ENCODE assay signal across 19 cellular contexts in genomic region chr1:212738330-212738729, GRCh38. TPM values are rescaled to one million over a fixed set of nuclear protein-coding genes. Genes with fewer than 3 reads are reported as not detected.
A peak's percentile ranks its signal among the peaks of the same experiment; 100 is the strongest.
DNase-seq lines count a peak whose midpoint lies in the region; ATAC-seq and TF ChIP-seq lines count a peak whose summit lies in the region.
"Had no signal": no experiment of that assay in that cellular context is flagged by ENCODE, and none has a peak within 500 bp of the region (broad histone marks: within the 10 kb centered on the region; RNA-seq: fewer than 3 reads in every experiment).

No MANE protein-coding gene starts in this region.

- H3K27me3 ChIP-seq in A673 (replicated peaks; ENCODE audit: insufficient read depth, low read depth, low read length, poor library complexity), result no peaks in the 10 kb centered on the region
- H3K27me3 ChIP-seq: left lung, testis had no signal

- CTCF ChIA-PET in activated CD8-positive, alpha-beta T cell treated with anti-CD3 and anti-CD28 coated beads, Interleukin-2, amount 10 ng/mL, durations not matched to agents 7 days and 5 days (lab: Charles Lee), result interaction anchor here (0.8 to 2.5 kb wide), 5 partner anchors 9 to 209 kb away, joined by 3 to 17 read pairs (median 5); no protein-coding TSS in a partner anchor
- CTCF ChIA-PET in A673 (lab: Charles Lee), result no interaction called here

- no peaks in the 10 kb centered on the region for H3K36me3 ChIP-seq in A673 (ENCODE audit: insufficient read depth, low read length, poor library complexity, severe bottlenecking)

- intact Hi-C loops in A673 (cut with micrococcal nuclease; ENCODE audit: unreplicated experiment), result no loop called here

- no peaks in the 10 kb centered on the region for H3K27me3 Mint-ChIP-seq in activated T-cell treated with anti-CD3 and anti-CD28 coated beads, Interleukin-2, amount 50 U/mL, for 24 hours
- no peaks in the 10 kb centered on the region for H3K27me3 Mint-ChIP-seq in activated CD8-positive, alpha-beta T cell treated with anti-CD3 and anti-CD28 coated beads, Interleukin-2, amount 10 ng/mL, durations not matched to agents 7 days and 5 days (ENCODE audit: low read depth)

- H3K4me1 ChIP-seq in A673 (ENCODE audit: insufficient read depth, low read length, poor library complexity, severe bottlenecking), result peaks cover 10% of the 10 kb centered on the region
- H3K4me1 ChIP-seq: left lung, testis had no signal

- no peak overlapping the region for H3K4me3 ChIP-seq in A673 (ENCODE audit: low read depth, low read length, poor library complexity, severe bottlenecking)
- H3K4me3 ChIP-seq: left lung, smooth muscle cell, testis had no signal

- H3K9me3 Mint-ChIP-seq in activated T-cell treated with anti-CD3 and anti-CD28 coated beads, Interleukin-2, amount 50 U/mL, for 24 hours, result peaks cover 7% of the 10 kb centered on the region
- H3K9me3 Mint-ChIP-seq in activated CD8-positive, alpha-beta T cell treated with anti-CD3 and anti-CD28 coated beads, Interleukin-2, amount 10 ng/mL, durations not matched to agents 7 days and 5 days (ENCODE audit: insufficient read depth), result peaks cover 15% of the 10 kb centered on the region
- H3K9me3 Mint-ChIP-seq: H9 had no signal

- peak overlapping the region; percentile 90 for H3K27ac Mint-ChIP-seq in activated T-cell treated with anti-CD3 and anti-CD28 coated beads, Interleukin-2, amount 50 U/mL, for 24 hours
- peak overlapping the region; percentile 69 for H3K27ac Mint-ChIP-seq in activated CD8-positive, alpha-beta T cell treated with anti-CD3 and anti-CD28 coated beads, Interleukin-2, amount 10 ng/mL, durations not matched to agents 7 days and 5 days
- H3K27ac Mint-ChIP-seq: CD14-positive monocyte had no signal

- POLR2A ChIA-PET in activated CD8-positive, alpha-beta T cell treated with anti-CD3 and anti-CD28 coated beads, Interleukin-2, amount 10 ng/mL, durations not matched to agents 7 days and 5 days (lab: Charles Lee), result interaction anchor here (0.9 to 1.5 kb wide), 3 partner anchors 10 to 38 kb away, joined by 3 to 5 read pairs (median 4); no protein-coding TSS in a partner anchor
- POLR2A ChIA-PET in A673 (lab: Charles Lee; ENCODE audit: low non-redundant PET), result no interaction called here

- TF ChIP-seq CTCF in A673 (conservative IDR thresholded peaks at IDR 0.05; ENCODE audit: low read depth, low read length), result no peak

- H3K36me3 Mint-ChIP-seq in activated T-cell treated with anti-CD3 and anti-CD28 coated beads, Interleukin-2, amount 50 U/mL, for 24 hours (ENCODE audit: low read depth), result peaks cover 47% of the 10 kb centered on the region
- H3K36me3 Mint-ChIP-seq in activated CD8-positive, alpha-beta T cell treated with anti-CD3 and anti-CD28 coated beads, Interleukin-2, amount 10 ng/mL, durations not matched to agents 7 days and 5 days (ENCODE audit: low read depth), result peaks cover 39% of the 10 kb centered on the region

- no TSS peak for BruUV-seq in A673 (replicated peaks; lab: Mats Ljungman, UMichigan)

- peak; percentile 53 for ATAC-seq in activated CD8-positive, alpha-beta T cell treated with anti-CD3 and anti-CD28 coated beads, Interleukin-2, amount 10 ng/mL, durations not matched to agents 7 days and 5 days
- peak; percentile 36 for ATAC-seq in stimulated activated naive CD8-positive, alpha-beta T cell treated with anti-CD3 and anti-CD28 coated beads, Interleukin-15, Interleukin-2, amounts not matched to agents 100 U/mL and 50 U/mL, for 24 hours
- ATAC-seq: left lung, PC-3 had no signal

- peaks cover 39% of the 10 kb centered on the region for H3K4me1 Mint-ChIP-seq in activated T-cell treated with anti-CD3 and anti-CD28 coated beads, Interleukin-2, amount 50 U/mL, for 24 hours (ENCODE audit: low read depth)
- H3K4me1 Mint-ChIP-seq in activated CD8-positive, alpha-beta T cell treated with anti-CD3 and anti-CD28 coated beads, Interleukin-2, amount 10 ng/mL, durations not matched to agents 7 days and 5 days (ENCODE audit: low read depth), result peaks cover 33% of the 10 kb centered on the region
- H3K4me1 Mint-ChIP-seq: CD14-positive monocyte, H9 had no signal

- H3K4me3 Mint-ChIP-seq in activated T-cell treated with anti-CD3 and anti-CD28 coated beads, Interleukin-2, amount 50 U/mL, for 24 hours, result peak overlapping the region; percentile 20
- no peak overlapping the region for H3K4me3 Mint-ChIP-seq in activated CD8-positive, alpha-beta T cell treated with anti-CD3 and anti-CD28 coated beads, Interleukin-2, amount 10 ng/mL, durations not matched to agents 7 days and 5 days
- H3K4me3 Mint-ChIP-seq: CD14-positive monocyte, H9 had no signal

- H3K9me3 ChIP-seq in A673 (ENCODE audit: low read depth, low read length, poor library complexity, severe bottlenecking), result no peaks in the 10 kb centered on the region
- H3K9me3 ChIP-seq: testis had no signal

- DNase-seq in activated T-cell treated with anti-CD3 and anti-CD28 coated beads, Interleukin-2, amount 50 U/mL, for 24 hours, result no peak
- DNase-seq in activated T-cell treated with anti-CD3 and anti-CD28 coated beads for 4 hours, result no peak
- no peak for DNase-seq in activated CD8-positive, alpha-beta T cell treated with anti-CD3 and anti-CD28 coated beads, Interleukin-2, amount 10 ng/mL, durations not matched to agents 7 days and 5 days
- peak; percentile 21 for DNase-seq in fibroblast of gingiva (ENCODE audit: low read depth)
- DNase-seq in stimulated activated naive CD8-positive, alpha-beta T cell treated with anti-CD3 and anti-CD28 coated beads, Interleukin-15, Interleukin-2, amounts not matched to agents 100 U/mL and 50 U/mL, for 24 hours, result no peak
- DNase-seq in RKO (ENCODE audit: low spot score), result no peak
- DNase-seq in NCI-H524 (lab: John Stamatoyannopoulos, UW), result no peak
- no peak for DNase-seq in A673 (ENCODE audit: low spot score)
- DNase-seq: activated CD4-positive, CD25-positive, alpha-beta regulatory T cell; activated CD8-positive, alpha-beta memory T cell treated with anti-CD3 and anti-CD28 coated beads, Interleukin-2, amount 50 U/mL, for 48 hours; erythroblast; H9; left lung; NCI-H1436 treated with DMSO at 0.1 percent for 48 hours; NCI-H774; PC-3; testis had no signal

- H3K27ac ChIP-seq in A673 (ENCODE audit: low read depth, low read length, poor library complexity, severe bottlenecking), result no peak overlapping the region
- H3K27ac ChIP-seq: left lung, testis had no signal

RNA-seq across cellular contexts. Expression of gene BATF3, which starts 38.7 kb away (rescaled TPM):
- 10 to 100 TPM; 31.3 to 32.6 TPM for total RNA-seq in activated CD8-positive, alpha-beta T cell treated with anti-CD3 and anti-CD28 coated beads, Interleukin-2, amount 10 ng/mL, durations not matched to agents 7 days and 5 days
- total RNA-seq in A673 (2021), result 4.1 and 6.9 TPM in 2 replicates

RNA-seq across cellular contexts. Expression of gene NSL1, which starts 53.2 kb away (rescaled TPM):
- total RNA-seq in activated CD8-positive, alpha-beta T cell treated with anti-CD3 and anti-CD28 coated beads, Interleukin-2, amount 10 ng/mL, durations not matched to agents 7 days and 5 days, result 10 to 100 TPM; 49.5 to 55.0 TPM
- total RNA-seq in A673 (2021), result 48.5 and 53.6 TPM in 2 replicates

RNA-seq across cellular contexts. Expression of gene TATDN3, which starts 53.4 kb away (rescaled TPM):
- total RNA-seq in activated CD8-positive, alpha-beta T cell treated with anti-CD3 and anti-CD28 coated beads, Interleukin-2, amount 10 ng/mL, durations not matched to agents 7 days and 5 days, result 10 to 100 TPM; 15.3 to 17.0 TPM
- 17.3 and 22.6 TPM in 2 replicates for total RNA-seq in A673 (2021)
